ENCODE assay signal across 8 cellular contexts in the genomic region with DNA sequence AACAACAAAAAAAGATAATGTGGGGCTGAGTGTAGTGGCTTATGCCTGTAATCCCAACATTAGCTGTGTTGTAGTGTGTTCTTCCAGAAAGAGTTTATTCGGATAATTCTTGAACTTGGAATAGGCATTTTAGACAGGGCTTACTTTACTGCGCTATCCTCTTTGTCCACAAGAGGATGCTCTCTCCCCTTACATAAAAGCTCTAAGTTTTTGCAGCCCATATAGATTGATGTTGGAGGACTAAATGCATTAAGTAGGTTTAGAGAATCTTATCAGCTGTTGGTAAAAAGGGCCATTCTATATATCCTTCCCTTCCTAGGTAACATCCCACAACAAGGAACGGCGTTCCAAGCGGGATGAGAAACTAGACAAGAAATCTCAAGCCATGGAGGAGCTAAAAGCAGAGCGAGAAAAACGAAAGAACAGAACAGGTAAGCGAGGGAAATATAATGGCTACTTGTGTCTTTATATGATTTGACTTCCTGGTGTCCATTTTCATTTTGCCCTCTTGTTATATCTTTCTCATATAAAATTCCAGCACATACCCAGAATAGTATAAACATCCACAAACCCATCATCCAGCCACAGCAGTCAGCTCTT. TPM values are rescaled to one million over a fixed set of nuclear protein-coding genes. Genes with fewer than 3 reads are reported as not detected.
DNase-seq lines count a peak whose midpoint lies in the region; ATAC-seq and TF ChIP-seq lines count a peak whose summit lies in the region.

No MANE protein-coding gene starts in this region.

- no CpG with 5 or more reads among the region's 8 CpGs for WGBS in neuronal stem cell (ENCODE audit: extremely low coverage in 2 of 2, insufficient read length in 2 of 2, insufficient replicate concordance in 1 of 2), 2 donors

- H4K8ac ChIP-seq in neuronal stem cell (ENCODE audit: low read depth, low read length), result no peak overlapping the region

- peaks cover 55% of the 10 kb centered on the region for H3K36me3 ChIP-seq in CD4-positive, CD25-positive, alpha-beta regulatory T cell (ENCODE audit: control insufficient read depth, insufficient read depth, low read length)
- no peaks in the 10 kb centered on the region for H3K36me3 ChIP-seq in breast epithelium
- H3K36me3 ChIP-seq in neuronal stem cell (replicated peaks in 1 of 2; ENCODE audit: control insufficient read depth in 2 of 2, insufficient read depth in 2 of 2, low read length in 2 of 2), result peaks cover 33 to 92% of the 10 kb centered on the region in 2 donors

- no peak overlapping the region for H3K4me3 ChIP-seq in CD4-positive, CD25-positive, alpha-beta regulatory T cell (ENCODE audit: low read depth, low read length)
- H3K4me3 ChIP-seq in breast epithelium (no peak overlapping the region), neuronal stem cell (ENCODE audit: low read length in 2 of 2) (no peak overlapping the region)

- no peaks in the 10 kb centered on the region for H3K27me3 Mint-ChIP-seq in CD4-positive, CD25-positive, alpha-beta regulatory T cell
- H3K27me3 Mint-ChIP-seq in memory B cell, result no peaks in the 10 kb centered on the region

- H3K23ac ChIP-seq in neuronal stem cell (ENCODE audit: low read depth, low read length, poor library complexity), result no peak overlapping the region

- no peaks in the 10 kb centered on the region for H3K9me3 ChIP-seq in CD4-positive, CD25-positive, alpha-beta regulatory T cell (ENCODE audit: control insufficient read depth in 2 of 2, low read length in 2 of 2)
- no peaks in the 10 kb centered on the region for H3K9me3 ChIP-seq in breast epithelium
- H3K9me3 ChIP-seq in neuronal stem cell (replicated peaks in 1 of 2; ENCODE audit: control insufficient read depth in 2 of 2, insufficient read depth in 1 of 2, low read depth in 1 of 2, low read length in 2 of 2), result no peaks in the 10 kb centered on the region

- H2BK12ac ChIP-seq in neuronal stem cell (ENCODE audit: low read length), result no peak overlapping the region

- H2AFZ ChIP-seq in neuronal stem cell (ENCODE audit: low read length), result no peak overlapping the region

- H2AK5ac ChIP-seq in neuronal stem cell (ENCODE audit: low read depth, low read length), result no peak overlapping the region

- no peak overlapping the region for H3K27ac Mint-ChIP-seq in CD4-positive, CD25-positive, alpha-beta regulatory T cell
- H3K27ac Mint-ChIP-seq in memory B cell, result no peak overlapping the region

- TF ChIP-seq POLR2A in breast epithelium (IDR thresholded peaks at IDR 0.05), result no peak

- H3K4me1 Mint-ChIP-seq in CD4-positive, CD25-positive, alpha-beta regulatory T cell, result peaks cover 3 to 14% (median 7%) of the 10 kb centered on the region in 4 donors
- H3K4me1 Mint-ChIP-seq in memory B cell, result peaks cover 8% of the 10 kb centered on the region

- H3K9ac ChIP-seq in neuronal stem cell (ENCODE audit: low read depth, low read length, poor library complexity), result no peak overlapping the region

- H3K4me2 ChIP-seq in neuronal stem cell (ENCODE audit: insufficient read depth, low read length, poor library complexity, severe bottlenecking), result no peak overlapping the region

- peaks cover 35% of the 10 kb centered on the region for H3K36me3 Mint-ChIP-seq in CD4-positive, CD25-positive, alpha-beta regulatory T cell
- peaks cover 33% of the 10 kb centered on the region for H3K36me3 Mint-ChIP-seq in memory B cell

- H2BK5ac ChIP-seq in neuronal stem cell (ENCODE audit: low read length), result no peak overlapping the region

- intact Hi-C loops in breast epithelium (cut with DNase I; ENCODE audit: low total_unique reads), result no loop called here

- H3K9me3 Mint-ChIP-seq in CD4-positive, CD25-positive, alpha-beta regulatory T cell, result no peaks in the 10 kb centered on the region
- no peaks in the 10 kb centered on the region for H3K9me3 Mint-ChIP-seq in memory B cell

- no peak overlapping the region for H3K4me3 Mint-ChIP-seq in CD4-positive, CD25-positive, alpha-beta regulatory T cell
- no peak overlapping the region for H3K4me3 Mint-ChIP-seq in memory B cell

- TF ChIP-seq CTCF in GM12873 (IDR thresholded peaks at IDR 0.05; ENCODE audit: insufficient read depth, low read depth, low read length, missing control alignments), result peak; percentile 98
- peak; percentile 25 to 75 (median 69) for TF ChIP-seq CTCF in breast epithelium (IDR thresholded peaks at IDR 0.05)

- peak in 2 of 3 donors; percentile 42 to 73 for DNase-seq in CD4-positive, CD25-positive, alpha-beta regulatory T cell
- DNase-seq in NCI-H82 (lab: John Stamatoyannopoulos, UW) (peak; percentile 65), breast epithelium (ENCODE audit: low spot score in 2 of 2) (no peak), memory B cell (ENCODE audit: low spot score in 2 of 2) (peak; percentile 21 to 40), neuronal stem cell (ENCODE audit: low spot score) (no peak)

- no peaks in the 10 kb centered on the region for H3K27me3 ChIP-seq in CD4-positive, CD25-positive, alpha-beta regulatory T cell (ENCODE audit: control insufficient read depth, insufficient read depth, low read length)
- H3K27me3 ChIP-seq in breast epithelium (no peaks in the 10 kb centered on the region), neuronal stem cell (ENCODE audit: control insufficient read depth in 3 of 3, insufficient read depth in 3 of 3, low read depth in 1 of 3, low read length in 3 of 3) (no peaks in the 10 kb centered on the region)

- H3K18ac ChIP-seq in neuronal stem cell (ENCODE audit: low read length), result no peak overlapping the region

- no peaks in the 10 kb centered on the region for H3K4me1 ChIP-seq in CD4-positive, CD25-positive, alpha-beta regulatory T cell (ENCODE audit: control insufficient read depth, insufficient read depth, low read length, poor library complexity, severe bottlenecking)
- no peaks in the 10 kb centered on the region for H3K4me1 ChIP-seq in breast epithelium
- H3K4me1 ChIP-seq in neuronal stem cell (ENCODE audit: control insufficient read depth in 2 of 2, insufficient read depth in 1 of 2, low read depth in 1 of 2, low read length in 2 of 2), result no peaks in the 10 kb centered on the region

- H4K91ac ChIP-seq in neuronal stem cell (ENCODE audit: low read depth, low read length, poor library complexity), result no peak overlapping the region

- no peak overlapping the region for H2BK120ac ChIP-seq in neuronal stem cell (ENCODE audit: low read depth, low read length)

- ATAC-seq in CD4-positive, CD25-positive, alpha-beta regulatory T cell (ENCODE audit: low read depth in 2 of 2), result peak in 1 of 2 donors; percentile 68
- ATAC-seq in memory B cell (ENCODE audit: low read depth) (peak; percentile 55), GM21737 (IDR thresholded peaks at IDR 0.05; ENCODE audit: unreplicated experiment) (no peak), GM19467 (IDR thresholded peaks at IDR 0.05; ENCODE audit: unreplicated experiment) (no peak)

- H3K79me1 ChIP-seq in neuronal stem cell (ENCODE audit: low read depth, low read length), result no peaks in the 10 kb centered on the region

- no peak overlapping the region for H3K14ac ChIP-seq in neuronal stem cell (ENCODE audit: low read length)

- no peak overlapping the region for H2BK15ac ChIP-seq in neuronal stem cell (ENCODE audit: low read length)

- no peak overlapping the region for H3K4ac ChIP-seq in neuronal stem cell (ENCODE audit: low read length)

- no peak overlapping the region for H3K27ac ChIP-seq in CD4-positive, CD25-positive, alpha-beta regulatory T cell (ENCODE audit: insufficient read depth, low read length, poor library complexity, severe bottlenecking)
- H3K27ac ChIP-seq in breast epithelium (no peak overlapping the region), neuronal stem cell (replicated peaks; ENCODE audit: low read length) (no peak overlapping the region)

RNA-seq across cellular contexts. Expression of a gene that starts 27.8 kb away (rescaled TPM):
- total RNA-seq in CD4-positive, CD25-positive, alpha-beta regulatory T cell, result not detected
- not detected for polyA plus RNA-seq in CD4-positive, CD25-positive, alpha-beta regulatory T cell
- under 1 TPM in 1 of 3 donors, not detected in 2; 0.15 TPM for total RNA-seq in breast epithelium
- 0.46 TPM for polyA plus RNA-seq in neuronal stem cell (2013, experiment 1 of 2)
- 0.47 TPM for polyA plus RNA-seq in neuronal stem cell (2013, experiment 2 of 2)

RNA-seq across cellular contexts. Expression of a gene that starts 47.7 kb away (rescaled TPM):
- 2.0 TPM for total RNA-seq in CD4-positive, CD25-positive, alpha-beta regulatory T cell
- polyA plus RNA-seq in CD4-positive, CD25-positive, alpha-beta regulatory T cell, result under 1 TPM; 0.17 to 0.59 (median 0.38) TPM
- total RNA-seq in breast epithelium, result under 1 TPM in 2 of 3 donors, not detected in 1; 0.29 to 0.66 TPM
- 0.03 TPM for polyA plus RNA-seq in neuronal stem cell (2013, experiment 1 of 2)
- polyA plus RNA-seq in neuronal stem cell (2013, experiment 2 of 2), result 0.06 TPM

RNA-seq across cellular contexts. Expression of a gene that starts 49.0 kb away (rescaled TPM):
- 51.5 TPM for total RNA-seq in CD4-positive, CD25-positive, alpha-beta regulatory T cell
- 10 to 100 TPM; 14.8 to 23.6 (median 18.7) TPM for polyA plus RNA-seq in CD4-positive, CD25-positive, alpha-beta regulatory T cell
- total RNA-seq in breast epithelium, result 10 to 100 TPM; 33.1 to 49.0 (median 34.2) TPM
- 66.2 TPM for polyA plus RNA-seq in neuronal stem cell (2013, experiment 1 of 2)
- 68.7 TPM for polyA plus RNA-seq in neuronal stem cell (2013, experiment 2 of 2)

Comparison
In these comparisons a context has a peak if more than half of its experiments do, and no peak if none do; other contexts are left out.
1. DNase-seq: peak in CD4-positive, CD25-positive, alpha-beta regulatory T cell (2 of 3), NCI-H82 (single experiment) and memory B cell (2 of 2); none in breast epithelium (0 of 2) and neuronal stem cell (single experiment).